ENCODE assay signal across 11 cellular contexts in genomic region chr12:52594237-52594636, GRCh38. TPM values are rescaled to one million over a fixed set of nuclear protein-coding genes. Genes with fewer than 3 reads are reported as not detected.
"Had no signal": no experiment of that assay in that cellular context is flagged by ENCODE, and none has a peak within 500 bp of the region (broad histone marks: within the 10 kb centered on the region; RNA-seq: fewer than 3 reads in every experiment).

No MANE protein-coding gene starts in this region.

RNA-seq across cellular contexts. Expression of gene KRT72, which starts 7.0 kb away (rescaled TPM):
- total RNA-seq: OCI-LY7, PC-3, PC-9, Right ventricle myocardium inferior, Right ventricle myocardium superior, RPMI7951, SJCRH30, SJSA1, SK-MEL-5 had no signal
- polyA plus RNA-seq: SK-N-SH had no signal

RNA-seq across cellular contexts. Expression of gene KRT74, which starts 20.6 kb away (rescaled TPM):
- total RNA-seq: OCI-LY7, PC-3, PC-9, Peyer's patch, Right ventricle myocardium inferior, Right ventricle myocardium superior, RPMI7951, SJCRH30, SJSA1, SK-MEL-5 had no signal
- polyA plus RNA-seq: SK-N-SH had no signal

RNA-seq across cellular contexts. Expression of gene KRT73, which starts 24.1 kb away (rescaled TPM):
- total RNA-seq: OCI-LY7, PC-3, PC-9, Right ventricle myocardium inferior, Right ventricle myocardium superior, RPMI7951, SJCRH30, SJSA1, SK-MEL-5 had no signal
- polyA plus RNA-seq: SK-N-SH had no signal

RNA-seq across cellular contexts. Expression of gene KRT71, which starts 41.3 kb away (rescaled TPM):
- total RNA-seq: OCI-LY7, PC-3, PC-9, Peyer's patch, Right ventricle myocardium inferior, Right ventricle myocardium superior, RPMI7951, SJCRH30, SJSA1, SK-MEL-5 had no signal
- polyA plus RNA-seq: SK-N-SH had no signal

RNA-seq across cellular contexts. Expression of gene KRT2, which starts 57.8 kb away (rescaled TPM):
- total RNA-seq: OCI-LY7, PC-3, PC-9, Right ventricle myocardium inferior, Right ventricle myocardium superior, RPMI7951, SJCRH30, SJSA1, SK-MEL-5 had no signal
- polyA plus RNA-seq: SK-N-SH had no signal
